ENCODE assay signal across 9 cellular contexts in the genomic region with DNA sequence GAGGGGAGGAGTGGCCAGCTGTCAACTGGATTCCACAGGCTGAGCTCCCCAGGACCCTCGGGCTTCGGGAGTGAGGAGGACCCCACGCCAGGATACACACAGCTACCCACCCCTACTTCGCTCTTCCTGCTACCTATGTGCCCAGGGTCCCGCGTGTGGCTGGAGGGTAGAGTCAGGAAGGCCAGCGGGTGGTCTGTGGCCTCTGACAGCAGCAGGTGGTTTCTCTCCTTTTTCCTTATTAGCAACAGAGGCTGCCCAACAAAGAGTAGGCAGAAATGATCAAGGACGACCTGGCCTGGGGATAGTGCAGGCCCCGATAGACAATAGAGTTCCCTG. TPM values are rescaled to one million over a fixed set of nuclear protein-coding genes. Genes with fewer than 3 reads are reported as not detected.
DNase-seq lines count a peak whose midpoint lies in the region; ATAC-seq and TF ChIP-seq lines count a peak whose summit lies in the region.
"Had no signal": no experiment of that assay in that cellular context is flagged by ENCODE, and none has a peak within 500 bp of the region (broad histone marks: within the 10 kb centered on the region; RNA-seq: fewer than 3 reads in every experiment).

No MANE protein-coding gene starts in this region.

- peaks cover 0 to 2% (median 0%) of the 10 kb centered on the region in 9 donors for H3K9me3 Mint-ChIP-seq in naive thymus-derived CD8-positive, alpha-beta T cell

- no peak for TF ChIP-seq CTCF in 22Rv1 (IDR thresholded peaks at IDR 0.05)
- TF ChIP-seq CTCF in colonic mucosa (IDR thresholded peaks at IDR 0.05): no peak
- no peak for TF ChIP-seq CTCF in GM13976 (IDR thresholded peaks at IDR 0.05; ENCODE audit: borderline replicate concordance, control extremely low read depth, extremely low read depth, insufficient read depth, missing control alignments)

- DNase-seq in colonic mucosa: no peak
- no peak for DNase-seq in naive thymus-derived CD8-positive, alpha-beta T cell
- DNase-seq in caudate nucleus (lab: John Stamatoyannopoulos, UW): no peak
- no peak for DNase-seq in NCI-H446 (lab: John Stamatoyannopoulos, UW)
- DNase-seq in GM13976 (ENCODE audit: low spot score): no peak
- DNase-seq: activated CD4-positive, alpha-beta T cell treated with anti-CD3 and anti-CD28 coated beads, Interleukin-2, amount 50 U/mL, for 4 hours had no signal

- H3K27me3 Mint-ChIP-seq in naive thymus-derived CD8-positive, alpha-beta T cell: peaks cover 22 to 79% (median 57%) of the 10 kb centered on the region in 5 donors

- peaks cover 19% of the 10 kb centered on the region for H3K4me1 ChIP-seq in HUES6 (ENCODE audit: control insufficient read depth, insufficient read depth, low read length)
- no peaks in the 10 kb centered on the region for H3K4me1 ChIP-seq in colonic mucosa

- peaks cover 6 to 15% (median 12%) of the 10 kb centered on the region in 4 donors for H3K4me1 Mint-ChIP-seq in naive thymus-derived CD8-positive, alpha-beta T cell

- in situ Hi-C loops in GM13976 (cut with MboI; ENCODE audit: low sequenced_read_pairs, unreplicated experiment): no loop called here

- no peak overlapping the region for H3K27ac Mint-ChIP-seq in naive thymus-derived CD8-positive, alpha-beta T cell

- H3K27ac ChIP-seq in 22Rv1: peak overlapping the region; percentile 48
- no peak overlapping the region for H3K27ac ChIP-seq in HUES6 (ENCODE audit: low read depth, low read length)
- no peak overlapping the region for H3K27ac ChIP-seq in colonic mucosa
- H3K27ac ChIP-seq in caudate nucleus (ENCODE audit: low read depth, low read length): no peak overlapping the region

- POLR2A ChIA-PET in naive thymus-derived CD8-positive, alpha-beta T cell (lab: Charles Lee): no interaction called here

- H3K4me3 ChIP-seq in HUES6 (ENCODE audit: low read depth, low read length) (peak overlapping the region; percentile 77), colonic mucosa (peak overlapping the region; percentile 33)

- peak overlapping the region; percentile 41 to 74 (median 67) for H3K4me3 Mint-ChIP-seq in naive thymus-derived CD8-positive, alpha-beta T cell

- ATAC-seq in naive thymus-derived CD8-positive, alpha-beta T cell: no peak
- ATAC-seq in HG03571 (IDR thresholded peaks at IDR 0.05; ENCODE audit: unreplicated experiment): no peak

- H3K9ac ChIP-seq in HUES6 (ENCODE audit: low read length): no peak overlapping the region
- H3K9ac ChIP-seq in colonic mucosa (ENCODE audit: low read depth in 2 of 2, low read length in 2 of 2): peak overlapping the region in 1 of 2 donors; percentile 8

- no peaks in the 10 kb centered on the region for H3K36me3 ChIP-seq in HUES6 (ENCODE audit: control insufficient read depth, insufficient read depth, low read length)
- H3K36me3 ChIP-seq in colonic mucosa: no peaks in the 10 kb centered on the region

- H3K27me3 ChIP-seq in HUES6 (ENCODE audit: control insufficient read depth, insufficient read depth, low read length) (peaks cover 76% of the 10 kb centered on the region), colonic mucosa (peaks cover 37% of the 10 kb centered on the region)

- H3K9me3 ChIP-seq in HUES6 (ENCODE audit: control insufficient read depth, insufficient read depth, low read depth, low read length) (no peaks in the 10 kb centered on the region), colonic mucosa (no peaks in the 10 kb centered on the region)

- intact Hi-C loops in colonic mucosa (cut with DNase I): no loop called here

- no peaks in the 10 kb centered on the region for H3K36me3 Mint-ChIP-seq in naive thymus-derived CD8-positive, alpha-beta T cell

RNA-seq across cellular contexts. Expression of a gene that starts 1.1 kb away (rescaled TPM):
- total RNA-seq in colonic mucosa: 10 to 100 TPM; 23.2 to 44.5 TPM
- not detected for total RNA-seq in naive thymus-derived CD8-positive, alpha-beta T cell
- polyA plus RNA-seq in naive thymus-derived CD8-positive, alpha-beta T cell: not detected

Comparison
In these comparisons a context has a peak if more than half of its experiments do, and no peak if none do; other contexts are left out.
1. RNA of a gene that starts 1.1 kb away (total RNA-seq): 23.2 to 44.5 TPM in colonic mucosa; not detected in naive thymus-derived CD8-positive, alpha-beta T cell; every median in the first group is over 10 times any median in the second.